8 cellular contexts compared by ENCODE assay signal in genomic region chr7:28096713-28097112, GRCh38.
DNase-seq lines count a peak whose midpoint lies in the region; ATAC-seq and TF ChIP-seq lines count a peak whose summit lies in the region.

No MANE protein-coding gene starts in this region.

- H4K12ac ChIP-seq in trophoblast cell (ENCODE audit: low read depth, low read length): no peak overlapping the region

- no peak overlapping the region for H3K23ac ChIP-seq in trophoblast cell (ENCODE audit: low read length)

- no peaks in the 10 kb centered on the region for H3K9me3 ChIP-seq in HEK293 (ENCODE audit: control insufficient read depth, insufficient read depth, low read depth, low read length)
- H3K9me3 ChIP-seq in OCI-LY3 (ENCODE audit: insufficient read depth, low read length): no peaks in the 10 kb centered on the region
- no peaks in the 10 kb centered on the region for H3K9me3 ChIP-seq in trophoblast cell (ENCODE audit: insufficient read depth, low read depth, low read length)

- H3K79me2 ChIP-seq in OCI-LY3 (ENCODE audit: low read length): no peaks in the 10 kb centered on the region
- no peaks in the 10 kb centered on the region for H3K79me2 ChIP-seq in trophoblast cell (ENCODE audit: control insufficient read depth, insufficient read depth, low read length, poor library complexity)

- H4K20me1 ChIP-seq in OCI-LY3 (ENCODE audit: insufficient read depth, low read length): peaks cover 10% of the 10 kb centered on the region; the same call in 1 of the 2 replicates

- H2BK120ac ChIP-seq in trophoblast cell (ENCODE audit: insufficient read depth, low read length, poor library complexity): no peak overlapping the region

- no peak overlapping the region for H3K4me3 ChIP-seq in HEK293 (ENCODE audit: low read depth, low read length)
- no peak overlapping the region for H3K4me3 ChIP-seq in OCI-LY3 (ENCODE audit: low read length)
- no peak overlapping the region for H3K4me3 ChIP-seq in trophoblast cell (ENCODE audit: low read depth, low read length)

- no peaks in the 10 kb centered on the region for H3K9me3 Mint-ChIP-seq in activated naive CD4-positive, alpha-beta T cell treated with anti-CD3 and anti-CD28 coated beads for 36 hours

- no peak overlapping the region for H2AFZ ChIP-seq in OCI-LY3 (ENCODE audit: low read depth, low read length)
- no peak overlapping the region for H2AFZ ChIP-seq in trophoblast cell (ENCODE audit: insufficient read depth, low read length, poor library complexity)

- intact Hi-C loops in activated naive CD4-positive, alpha-beta T cell treated with anti-CD3 and anti-CD28 coated beads for 36 hours (cut with micrococcal nuclease): loop anchor here (1.0 to 10.0 kb wide), 5 partner anchors 34 to 900 kb away; partner anchors contain the start of gene TAX1BP1

- POLR2A ChIA-PET in HEK293 (lab: Yijun Ruan, JAX): interaction anchor here (0.6 kb wide), 1 partner anchor 77 kb away, joined by 6 read pairs; no protein-coding TSS in a partner anchor

- no peak overlapping the region for H3K4ac ChIP-seq in trophoblast cell (ENCODE audit: low read depth, low read length)

- no peak overlapping the region for H4K91ac ChIP-seq in trophoblast cell (ENCODE audit: low read depth, low read length)

- H3K4me1 ChIP-seq in HEK293 (ENCODE audit: control insufficient read depth, insufficient read depth, low read length) (no peaks in the 10 kb centered on the region), OCI-LY3 (ENCODE audit: low read length) (peaks cover 23% of the 10 kb centered on the region), trophoblast cell (ENCODE audit: control insufficient read depth in 1 of 2, insufficient read depth in 2 of 2, low read length in 2 of 2) (no peaks in the 10 kb centered on the region)

- no peak overlapping the region for H2BK12ac ChIP-seq in trophoblast cell (ENCODE audit: low read length)

- no peak overlapping the region for H4K8ac ChIP-seq in trophoblast cell (ENCODE audit: low read depth, low read length)

- H3K9ac ChIP-seq in OCI-LY3 (ENCODE audit: low read length) (no peak overlapping the region), trophoblast cell (ENCODE audit: low read length) (no peak overlapping the region)

- no peak overlapping the region for H2BK5ac ChIP-seq in trophoblast cell (ENCODE audit: low read depth, low read length, poor library complexity)

- ATAC-seq in HG03342 (IDR thresholded peaks at IDR 0.05; ENCODE audit: unreplicated experiment) (no peak), GM21423 (IDR thresholded peaks at IDR 0.05; ENCODE audit: unreplicated experiment) (no peak)

- H3K36me3 Mint-ChIP-seq in activated naive CD4-positive, alpha-beta T cell treated with anti-CD3 and anti-CD28 coated beads for 36 hours (ENCODE audit: low read depth): no peaks in the 10 kb centered on the region

- H3K18ac ChIP-seq in trophoblast cell (ENCODE audit: low read length): no peak overlapping the region

- H3K4me1 Mint-ChIP-seq in activated naive CD4-positive, alpha-beta T cell treated with anti-CD3 and anti-CD28 coated beads for 36 hours (ENCODE audit: low read depth): peaks cover 3% of the 10 kb centered on the region

- CTCF ChIA-PET in HEK293 (lab: Yijun Ruan, JAX): interaction anchor here (0.6 to 6.5 kb wide), 31 partner anchors 8 to 955 kb away, joined by 3 to 82 read pairs (median 4); no protein-coding TSS in a partner anchor
- CTCF ChIA-PET in activated naive CD4-positive, alpha-beta T cell treated with anti-CD3 and anti-CD28 coated beads for 36 hours (lab: Charles Lee): interaction anchor here (0.5 to 5.3 kb wide), 33 partner anchors 8 to 521 kb away, joined by 3 to 30 read pairs (median 4); no protein-coding TSS in a partner anchor

- H3K27ac Mint-ChIP-seq in activated naive CD4-positive, alpha-beta T cell treated with anti-CD3 and anti-CD28 coated beads for 36 hours: no peak overlapping the region

- H3K27ac ChIP-seq in HEK293 (ENCODE audit: extremely low read depth, low read depth, low read length): no peak overlapping the region
- H3K27ac ChIP-seq in OCI-LY3 (ENCODE audit: low read length): no peak overlapping the region
- no peak overlapping the region for H3K27ac ChIP-seq in trophoblast cell (ENCODE audit: low read depth, low read length)

- DNase-seq in COR-L47 (lab: John Stamatoyannopoulos, UW) (peak; percentile 20), glomerular visceral epithelial cell (ENCODE audit: extremely low spot score) (peak; percentile 60), trophoblast cell (peak; percentile 23 to 82)
- peak; percentile 57 for DNase-seq in activated naive CD4-positive, alpha-beta T cell treated with anti-CD3 and anti-CD28 coated beads for 36 hours

- H3K4me3 Mint-ChIP-seq in activated naive CD4-positive, alpha-beta T cell treated with anti-CD3 and anti-CD28 coated beads for 36 hours: no peak overlapping the region

- no CpG with 5 or more reads among the region's 3 CpGs for WGBS in trophoblast cell (ENCODE audit: extremely low coverage, insufficient coverage, insufficient read length)

- H3K27me3 ChIP-seq in OCI-LY3 (ENCODE audit: low read depth, low read length) (no peaks in the 10 kb centered on the region), trophoblast cell (ENCODE audit: insufficient read depth, low read length) (no peaks in the 10 kb centered on the region)

- no peaks in the 10 kb centered on the region for H3K36me3 ChIP-seq in HEK293 (ENCODE audit: control insufficient read depth in 2 of 2, insufficient read depth in 1 of 2, low read length in 2 of 2)
- no peaks in the 10 kb centered on the region for H3K36me3 ChIP-seq in OCI-LY3 (replicated peaks; ENCODE audit: low read depth, low read length)
- H3K36me3 ChIP-seq in trophoblast cell (ENCODE audit: control insufficient read depth in 1 of 2, insufficient read depth in 2 of 2, low read length in 2 of 2): no peaks in the 10 kb centered on the region

- H3K79me1 ChIP-seq in trophoblast cell (ENCODE audit: low read length): no peaks in the 10 kb centered on the region

- no peak overlapping the region for H2AK5ac ChIP-seq in trophoblast cell (ENCODE audit: low read length)

- TF ChIP-seq CTCF in HEK293 (tag by site-specific recombination; IDR thresholded peaks at IDR 0.05): no peak
- TF ChIP-seq CTCF in OCI-LY3 (IDR thresholded peaks at IDR 0.05; ENCODE audit: low read depth, low read length): peak; percentile 75

- no peak overlapping the region for H3K14ac ChIP-seq in trophoblast cell (ENCODE audit: low read length)

- no peak overlapping the region for H3K4me2 ChIP-seq in OCI-LY3 (ENCODE audit: low read length)
- no peak overlapping the region for H3K4me2 ChIP-seq in trophoblast cell (ENCODE audit: low read length)

- no peaks in the 10 kb centered on the region for H3K27me3 Mint-ChIP-seq in activated naive CD4-positive, alpha-beta T cell treated with anti-CD3 and anti-CD28 coated beads for 36 hours (ENCODE audit: low read depth)

TF ChIP-seq in HEK293, 187 proteins besides CTCF, POLR2A, EP300 and RAD21:
- TF ChIP-seq PRDM10 (tag by site-specific recombination; IDR thresholded peaks at IDR 0.05): no peak
- peak; percentile 76 for TF ChIP-seq ZNF660 (tag by site-specific recombination; IDR thresholded peaks at IDR 0.05)
- TF ChIP-seq ZNF654 (tag by site-specific recombination; IDR thresholded peaks at IDR 0.05; ENCODE audit: low read depth): peak; percentile 64
TF ChIP-seq in HEK293: peak in this region for 2.
